In the genomic region with DNA sequence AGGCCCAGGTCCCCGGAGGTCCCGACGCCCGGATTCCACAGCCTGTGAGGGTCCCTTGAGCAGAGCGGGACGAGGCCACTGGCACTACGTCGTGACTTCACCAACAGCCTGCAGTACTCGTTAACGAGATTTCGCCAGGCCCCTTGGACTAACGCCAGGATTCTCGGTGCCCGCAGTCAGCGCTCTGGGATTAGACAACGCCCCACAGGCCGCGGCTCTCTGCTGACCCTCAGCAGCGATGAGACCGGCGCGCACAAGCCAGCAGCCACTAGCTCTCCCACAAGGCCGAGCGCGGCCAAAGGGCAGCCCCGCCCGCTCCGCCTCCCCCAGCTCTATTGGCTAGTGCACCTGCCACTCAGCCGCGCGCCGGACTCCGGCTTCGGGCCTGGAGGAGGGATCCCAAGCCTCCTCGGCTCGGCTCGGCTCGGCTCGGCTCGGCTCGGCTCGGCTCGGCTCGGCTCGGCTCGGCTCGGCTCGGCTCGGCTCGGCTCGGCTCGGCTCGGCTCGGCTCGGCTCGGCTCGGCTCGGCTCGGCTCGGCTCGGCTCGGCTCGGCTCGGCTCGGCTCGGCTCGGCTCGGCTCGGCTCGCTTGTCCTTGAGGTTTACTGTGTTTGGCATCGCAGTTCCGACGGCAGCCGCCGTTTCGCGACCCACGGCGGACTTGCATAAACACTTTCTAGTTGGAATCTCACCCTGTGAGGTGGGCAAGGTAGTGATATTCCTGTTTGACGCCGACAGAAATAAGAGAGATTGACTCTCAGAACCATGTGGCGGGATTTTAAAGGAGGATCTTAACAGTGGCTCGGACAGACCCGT, we compare ENCODE assay signal across 8 cellular contexts.
A peak's percentile ranks its signal among the peaks of the same experiment; 100 is the strongest.
DNase-seq lines count a peak whose midpoint lies in the region; ATAC-seq, FAIRE-seq and TF ChIP-seq lines count a peak whose summit lies in the region.

No MANE protein-coding gene starts in this region.

- H3K4me3 ChIP-seq in BJ (ENCODE audit: low read depth, low read length) (peak overlapping the region; percentile 51), left lung (peak overlapping the region; percentile 31 to 49)

- peak; percentile 100 for ATAC-seq in HG03442 (IDR thresholded peaks at IDR 0.05; ENCODE audit: unreplicated experiment)
- peak; percentile 99 for ATAC-seq in left lung

- H3K27me3 ChIP-seq in BJ (ENCODE audit: control insufficient read depth, insufficient read depth, low read length) (no peaks in the 10 kb centered on the region; the same call in 1 of the 2 replicates), left lung (no peaks in the 10 kb centered on the region)

- intact Hi-C loops in left lung (cut with DNase I), result no loop called here

- peak; percentile 77 for FAIRE-seq in GM19239 (lab: Jason Lieb, UNC)

- DNase-seq in BJ (ENCODE audit: low read depth) (peak; percentile 59), GM19239 (ENCODE audit: insufficient read length, low spot score) (peak; percentile 96), NCI-H524 treated with DMSO at 0.1 percent for 48 hours (lab: John Stamatoyannopoulos, UW) (peak; percentile 24), dedifferentiated amniotic fluid mesenchymal stem cell (ENCODE audit: extremely low spot score) (peak; percentile 91), left lung (peak; percentile 99 to 100)
- DNase-seq in activated CD4-positive, alpha-beta T cell treated with anti-CD3 and anti-CD28 coated beads, Interleukin-2, amount 50 U/mL, for 1 hour, result peak; percentile 87
- peak; percentile 97 for DNase-seq in stimulated activated CD4-positive, alpha-beta T cell treated with anti-CD3 and anti-CD28 coated beads, Interleukin-2, amount 100 ng/mL, for 48 hours

- no peak; the same call in 1 of the 2 replicates for TF ChIP-seq CTCF in BJ (IDR thresholded peaks at IDR 0.05; ENCODE audit: insufficient read depth, low read depth, low read length)
- peak in 1 of 2 donors; percentile 42 for TF ChIP-seq CTCF in left lung (IDR thresholded peaks at IDR 0.05)

- H3K36me3 ChIP-seq in BJ (ENCODE audit: control insufficient read depth, insufficient read depth, low read length) (no peaks in the 10 kb centered on the region), left lung (no peaks in the 10 kb centered on the region)

- H3K9me3 ChIP-seq in left lung, result no peaks in the 10 kb centered on the region

- H3K27ac ChIP-seq in left lung, result peak overlapping the region; percentile 95

- CTCF ChIA-PET in BJ (lab: Yijun Ruan, JAX), result interaction anchor here (0.8 to 1.0 kb wide), 2 partner anchors 12 to 46 kb away, joined by 3 read pairs; no protein-coding TSS in a partner anchor

- POLR2A ChIA-PET in BJ (lab: Charles Lee), result interaction anchor here (0.6 to 0.9 kb wide), 2 partner anchors 50 to 293 kb away, joined by 3 to 16 read pairs; no protein-coding TSS in a partner anchor

- H3K4me1 ChIP-seq in left lung, result peaks cover 0 to 15% of the 10 kb centered on the region in 2 donors

Comparison
In these comparisons a context has a peak if more than half of its experiments do, and no peak if none do; other contexts are left out.
1. Peak in every context shown above with its lines: DNase-seq, ATAC-seq, H3K4me3 ChIP-seq and H3K27ac ChIP-seq.
2. DNase-seq: peak in every context shown above with its lines; median percentile 100 in left lung; 97 in stimulated activated CD4-positive, alpha-beta T cell treated with anti-CD3 and anti-CD28 coated beads, Interleukin-2, amount 100 ng/mL, for 48 hours; 96 in GM19239; 91 in dedifferentiated amniotic fluid mesenchymal stem cell; 87 in activated CD4-positive, alpha-beta T cell treated with anti-CD3 and anti-CD28 coated beads, Interleukin-2, amount 50 U/mL, for 1 hour; 59 in BJ; 24 in NCI-H524 treated with DMSO at 0.1 percent for 48 hours.